Comparison of ENCODE assay signal across 11 cellular contexts in the genomic region with DNA sequence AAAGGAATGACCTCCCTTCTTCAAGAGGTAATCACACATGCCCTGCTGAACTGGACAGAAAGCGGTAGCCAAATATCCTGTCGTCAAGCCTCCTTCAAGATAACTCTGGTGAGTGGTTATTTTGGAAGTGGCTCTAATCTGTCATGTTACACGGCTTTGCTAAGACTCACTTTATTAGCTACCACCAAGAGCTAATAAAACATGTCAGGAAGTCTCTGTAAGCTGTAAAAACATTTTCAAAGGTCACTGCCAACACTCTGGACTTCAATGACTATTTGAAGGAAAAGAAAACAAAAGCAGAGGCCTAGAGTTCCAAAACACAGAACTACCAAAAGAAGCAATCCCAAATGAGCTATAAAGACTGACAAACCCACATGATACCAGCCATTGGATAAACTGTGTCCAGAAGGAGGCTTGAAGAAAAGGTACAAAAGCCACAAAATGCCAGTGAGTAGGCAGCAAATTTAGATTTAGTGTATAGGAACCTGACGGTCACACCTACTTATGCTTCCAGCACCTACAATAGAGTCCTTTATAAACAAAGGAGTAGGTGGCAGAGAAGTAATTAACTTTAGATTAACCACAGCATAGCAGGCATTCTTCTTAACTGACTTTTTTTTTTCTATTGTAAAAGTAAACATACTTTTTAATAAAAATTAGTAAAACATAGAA.
A peak's percentile ranks its signal among the peaks of the same experiment; 100 is the strongest.
DNase-seq lines count a peak whose midpoint lies in the region; TF ChIP-seq lines count a peak whose summit lies in the region.
"Had no signal": no experiment of that assay in that cellular context is flagged by ENCODE, and none has a peak within 500 bp of the region (broad histone marks: within the 10 kb centered on the region; RNA-seq: fewer than 3 reads in every experiment).

No MANE protein-coding gene starts in this region.

- no peak overlapping the region for H3K4me3 ChIP-seq in BLaER1
- no peak overlapping the region for H3K4me3 ChIP-seq in breast epithelium

- H3K4me1 ChIP-seq in BLaER1 (peaks cover 85% of the 10 kb centered on the region), breast epithelium (peaks cover 0 to 9% of the 10 kb centered on the region in 2 donors)

- no peaks in the 10 kb centered on the region for H4K20me1 ChIP-seq in BLaER1

- no peaks in the 10 kb centered on the region for H3K9me3 ChIP-seq in BLaER1
- H3K9me3 ChIP-seq in breast epithelium, result no peaks in the 10 kb centered on the region
- H3K9me3 ChIP-seq: neutrophil had no signal

- H3K9ac ChIP-seq in BLaER1, result no peak overlapping the region; the same call in 1 of the 2 replicates

- DNase-seq in breast epithelium (ENCODE audit: low spot score in 2 of 2) (no peak), kidney glomerular epithelial cell (lab: John Stamatoyannopoulos, UW) (peak; percentile 24), renal cortical epithelial cell (ENCODE audit: low read depth) (peak; percentile 68), AG20443 (ENCODE audit: low spot score) (no peak), SK-N-DZ (ENCODE audit: low spot score) (no peak), SKM-1 (lab: John Stamatoyannopoulos, UW; ENCODE audit: unreplicated experiment) (no peak), NCI-H1417 (lab: John Stamatoyannopoulos, UW) (no peak)
- DNase-seq: activated naive CD8-positive, alpha-beta T cell treated with anti-CD3 and anti-CD28 coated beads, Interleukin-2, amount 10 ng/mL, durations not matched to agents 7 days and 5 days; NCI-H2029 treated with DMSO at 0.1 percent for 48 hours had no signal

- H3K27me3 ChIP-seq in BLaER1 (no peaks in the 10 kb centered on the region), breast epithelium (no peaks in the 10 kb centered on the region)
- H3K27me3 ChIP-seq: neutrophil had no signal

- H3K36me3 ChIP-seq in BLaER1 (no peaks in the 10 kb centered on the region), breast epithelium (no peaks in the 10 kb centered on the region)
- H3K36me3 ChIP-seq: neutrophil had no signal

- intact Hi-C loops in breast epithelium (cut with DNase I; ENCODE audit: low total_unique reads), result no loop called here

- no peak for TF ChIP-seq POLR2A in breast epithelium (IDR thresholded peaks at IDR 0.05)

- H3K4me2 ChIP-seq in BLaER1, result peak overlapping the region; percentile 76

- H3K27ac ChIP-seq in BLaER1 (peak overlapping the region; percentile 74), breast epithelium (peak overlapping the region; percentile 71 to 72)
- H3K27ac ChIP-seq: neutrophil had no signal

- no peak for TF ChIP-seq CTCF in breast epithelium (IDR thresholded peaks at IDR 0.05)

Comparison
In these comparisons a context has a peak if more than half of its experiments do, and no peak if none do; other contexts are left out.
1. DNase-seq: peak in kidney glomerular epithelial cell (single experiment) and renal cortical epithelial cell (single experiment); none in breast epithelium (0 of 2), AG20443 (single experiment), SK-N-DZ (single experiment), SKM-1 (single experiment) and NCI-H1417 (0 of 3).